ENCODE assay signal across 17 cellular contexts in the genomic region with DNA sequence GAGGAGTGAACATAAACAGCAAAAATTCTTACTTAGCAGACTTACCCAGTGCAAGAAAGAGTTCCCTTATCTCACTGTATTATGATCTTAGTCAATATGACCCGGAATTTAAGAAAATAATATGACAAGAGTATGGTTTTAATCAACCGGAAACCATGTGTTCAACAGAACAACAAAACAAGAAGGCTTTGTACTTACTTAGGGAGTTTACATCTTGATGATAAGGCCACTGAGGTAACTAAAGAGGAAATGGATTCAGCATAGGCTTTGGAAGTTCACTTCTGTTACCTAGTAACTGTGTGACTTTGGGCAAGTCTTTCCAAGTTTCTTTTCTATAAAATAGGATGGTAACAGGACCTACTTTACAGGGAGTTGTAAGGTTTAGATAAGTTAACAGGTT. TPM values are rescaled to one million over a fixed set of nuclear protein-coding genes. Genes with fewer than 3 reads are reported as not detected.
DNase-seq lines count a peak whose midpoint lies in the region; ATAC-seq and TF ChIP-seq lines count a peak whose summit lies in the region.
"Had no signal": no experiment of that assay in that cellular context is flagged by ENCODE, and none has a peak within 500 bp of the region (broad histone marks: within the 10 kb centered on the region; RNA-seq: fewer than 3 reads in every experiment).

No MANE protein-coding gene starts in this region.

- ATAC-seq in activated T-helper 17 cell treated with anti-CD3 and anti-CD28 coated beads, Interleukin-2, amount 50 U/mL, for 72 hours (replicated peaks) = peak; percentile 25
- ATAC-seq in GM18861 (IDR thresholded peaks at IDR 0.05; ENCODE audit: unreplicated experiment) = no peak
- ATAC-seq: stimulated activated naive B cell treated with anti-CD40 and anti-IgM and Interleukin-4, amounts not matched to agents 10 μg/mL and 1 μg/mL and 100 μg/mL, for 72 hours had no signal

- no peaks in the 10 kb centered on the region for H3K9me2 ChIP-seq in hepatocyte (replicated peaks; ENCODE audit: insufficient read depth)

- H3K9ac ChIP-seq in skeletal muscle tissue (ENCODE audit: low read depth in 1 of 3, low read length in 3 of 3) = no peak overlapping the region

- H3K9me3 Mint-ChIP-seq in CD4-positive, alpha-beta memory T cell = peaks cover 0 to 9% (median 4%) of the 10 kb centered on the region in 8 donors
- H3K9me3 Mint-ChIP-seq in activated T-helper 17 cell treated with anti-CD3 and anti-CD28 coated beads, Interleukin-2, amount 50 U/mL, for 72 hours = no peaks in the 10 kb centered on the region

- peaks cover 41% of the 10 kb centered on the region for H3K4me1 ChIP-seq in CD4-positive, alpha-beta memory T cell (ENCODE audit: insufficient read depth, low read length)
- H3K4me1 ChIP-seq in hepatocyte (ENCODE audit: insufficient read depth) (peaks cover 8% of the 10 kb centered on the region), skeletal muscle tissue (ENCODE audit: control insufficient read depth in 3 of 3, insufficient read depth in 3 of 3, low read length in 3 of 3) (peaks cover 4 to 18% (median 12%) of the 10 kb centered on the region in 3 donors)

- H3K4me2 ChIP-seq in hepatocyte = no peak overlapping the region

- H3K27ac Mint-ChIP-seq in CD4-positive, alpha-beta memory T cell = peak overlapping the region in 6 of 7 donors; percentile 4 to 70 (median 39)
- no peak overlapping the region for H3K27ac Mint-ChIP-seq in activated T-helper 17 cell treated with anti-CD3 and anti-CD28 coated beads, Interleukin-2, amount 50 U/mL, for 72 hours
- H3K27ac Mint-ChIP-seq: activated B cell treated with CpG ODN at 0.5 μM for 24 hours; stimulated activated naive B cell treated with anti-CD40 and anti-IgM and Interleukin-4, amounts not matched to agents 10 μg/mL and 1 μg/mL and 100 μg/mL, for 72 hours had no signal

- H3K27me3 Mint-ChIP-seq in CD4-positive, alpha-beta memory T cell = no peaks in the 10 kb centered on the region
- no peaks in the 10 kb centered on the region for H3K27me3 Mint-ChIP-seq in activated T-helper 17 cell treated with anti-CD3 and anti-CD28 coated beads, Interleukin-2, amount 50 U/mL, for 72 hours
- H3K27me3 Mint-ChIP-seq: activated B cell treated with CpG ODN at 0.5 μM for 24 hours; memory B cell; stimulated activated naive B cell treated with anti-CD40 and anti-IgM and Interleukin-4, amounts not matched to agents 10 μg/mL and 1 μg/mL and 100 μg/mL, for 72 hours had no signal

- no peaks in the 10 kb centered on the region for H3K27me3 ChIP-seq in CD4-positive, alpha-beta memory T cell (ENCODE audit: insufficient read depth, low read length)
- no peaks in the 10 kb centered on the region for H3K27me3 ChIP-seq in hepatocyte
- H3K27me3 ChIP-seq in skeletal muscle tissue (ENCODE audit: control insufficient read depth in 3 of 3, insufficient read depth in 3 of 3, low read length in 3 of 3) = no peaks in the 10 kb centered on the region
- H3K27me3 ChIP-seq: neutrophil had no signal

- H3K9me3 ChIP-seq in CD4-positive, alpha-beta memory T cell (ENCODE audit: control insufficient read depth in 1 of 2, low read length in 2 of 2) = no peaks in the 10 kb centered on the region
- H3K9me3 ChIP-seq in hepatocyte (ENCODE audit: low read depth) (no peaks in the 10 kb centered on the region), skeletal muscle tissue (ENCODE audit: control insufficient read depth in 3 of 3, low read length in 3 of 3) (no peaks in the 10 kb centered on the region)

- POLR2A ChIA-PET in CD4-positive, alpha-beta memory T cell (lab: Charles Lee; ENCODE audit: partially characterized antibody) = interaction anchor here (0.7 to 5.8 kb wide), 4 partner anchors 8 to 18 kb away, joined by 3 to 44 read pairs (median 4); partner anchors contain the start of gene FAS

- no peak overlapping the region for H3K27ac ChIP-seq in CD4-positive, alpha-beta memory T cell (ENCODE audit: low read depth, low read length)
- peak overlapping the region; percentile 36 for H3K27ac ChIP-seq in hepatocyte
- H3K27ac ChIP-seq in skeletal muscle tissue (ENCODE audit: low read depth, low read length) = peak overlapping the region; percentile 62

- H4K20me1 ChIP-seq in hepatocyte (ENCODE audit: insufficient read depth, poor library complexity, severe bottlenecking) = no peaks in the 10 kb centered on the region

- CTCF ChIA-PET in CD4-positive, alpha-beta memory T cell (lab: Charles Lee; ENCODE audit: partially characterized antibody) = interaction anchor here (1.2 to 3.5 kb wide), 5 partner anchors 46 to 147 kb away, joined by 3 to 11 read pairs (median 6); no protein-coding TSS in a partner anchor

- H3K36me3 Mint-ChIP-seq in CD4-positive, alpha-beta memory T cell = peaks cover 0 to 2% of the 10 kb centered on the region in 2 donors
- peaks cover 5% of the 10 kb centered on the region for H3K36me3 Mint-ChIP-seq in activated T-helper 17 cell treated with anti-CD3 and anti-CD28 coated beads, Interleukin-2, amount 50 U/mL, for 72 hours (ENCODE audit: low read depth)
- H3K36me3 Mint-ChIP-seq: memory B cell had no signal

- no peak overlapping the region for H3K4me3 ChIP-seq in CD4-positive, alpha-beta memory T cell (ENCODE audit: low read length in 2 of 2)
- H3K4me3 ChIP-seq in hepatocyte (no peak overlapping the region), skeletal muscle tissue (ENCODE audit: low read length in 3 of 3) (no peak overlapping the region)

- DNase-seq in CD4-positive, alpha-beta memory T cell = peak in 1 of 5 donors; percentile 26
- DNase-seq in hepatocyte (ENCODE audit: low spot score) = no peak
- no peak for DNase-seq in activated CD4-positive, alpha-beta T cell treated with anti-CD3 and anti-CD28 coated beads for 48 hours
- no peak for DNase-seq in inferior parietal cortex (ENCODE audit: extremely low spot score)
- no peak for DNase-seq in NCI-H526 treated with DMSO at 0.1 percent for 48 hours (lab: John Stamatoyannopoulos, UW)
- DNase-seq: activated B cell treated with CpG ODN at 0.5 μM for 24 hours; activated effector memory CD4-positive, alpha-beta T cell treated with anti-CD3 and anti-CD28 coated beads, Interleukin-2, amount 50 U/mL, for 16 hours; aorta; GF-D8; NCI-H2029; NCI-H510A; stimulated activated naive B cell treated with anti-CD40 and anti-IgM and Interleukin-4, amounts not matched to agents 10 μg/mL and 1 μg/mL and 100 μg/mL, for 72 hours had no signal

- no peaks in the 10 kb centered on the region for H3K79me2 ChIP-seq in hepatocyte

- WGBS in hepatocyte (ENCODE audit: low lambda C conversion rate, missing lambda C conversion rate) = 18% methylated on average over 2 of the region's 2 CpGs

- no peak overlapping the region for H2AFZ ChIP-seq in hepatocyte

- no peaks in the 10 kb centered on the region for H3K36me3 ChIP-seq in CD4-positive, alpha-beta memory T cell (ENCODE audit: insufficient read depth, low read length)
- H3K36me3 ChIP-seq in hepatocyte (replicated peaks; ENCODE audit: insufficient read depth, low read depth) = no peaks in the 10 kb centered on the region
- no peaks in the 10 kb centered on the region for H3K36me3 ChIP-seq in skeletal muscle tissue (ENCODE audit: control insufficient read depth in 3 of 3, insufficient read depth in 3 of 3, low read length in 3 of 3)
- H3K36me3 ChIP-seq: neutrophil had no signal

- intact Hi-C loops in CD4-positive, alpha-beta memory T cell (cut with micrococcal nuclease) = no loop called here

- peaks cover 32 to 47% (median 40%) of the 10 kb centered on the region in 4 donors for H3K4me1 Mint-ChIP-seq in CD4-positive, alpha-beta memory T cell
- H3K4me1 Mint-ChIP-seq in activated T-helper 17 cell treated with anti-CD3 and anti-CD28 coated beads, Interleukin-2, amount 50 U/mL, for 72 hours = peaks cover 36% of the 10 kb centered on the region

- TF ChIP-seq CTCF in hepatocyte (IDR thresholded peaks at IDR 0.05; ENCODE audit: poor library complexity) = no peak

- H3K4me3 Mint-ChIP-seq in CD4-positive, alpha-beta memory T cell = peak overlapping the region in 3 of 8 donors; percentile 19 to 29 (median 26)
- no peak overlapping the region for H3K4me3 Mint-ChIP-seq in activated T-helper 17 cell treated with anti-CD3 and anti-CD28 coated beads, Interleukin-2, amount 50 U/mL, for 72 hours
- H3K4me3 Mint-ChIP-seq: activated B cell treated with CpG ODN at 0.5 μM for 24 hours; memory B cell; stimulated activated naive B cell treated with anti-CD40 and anti-IgM and Interleukin-4, amounts not matched to agents 10 μg/mL and 1 μg/mL and 100 μg/mL, for 72 hours had no signal

RNA-seq across cellular contexts. Expression of gene FAS, which starts 7.4 kb away (rescaled TPM):
- 10 to 100 TPM; 42.4 to 44.2 TPM for total RNA-seq in CD4-positive, alpha-beta memory T cell
- polyA plus RNA-seq in CD4-positive, alpha-beta memory T cell = 10 to 100 TPM; 50.6 to 80.6 TPM
- 100 to 1,000 TPM; 105 to 121 TPM for total RNA-seq in activated T-helper 17 cell treated with anti-CD3 and anti-CD28 coated beads, Interleukin-2, amount 50 U/mL, for 72 hours
- total RNA-seq in hepatocyte (13.9 and 14.1 TPM in 2 replicates), skeletal muscle tissue (8.4 TPM)
- 7.3 and 8.0 TPM in 2 replicates for polyA plus RNA-seq in hepatocyte

RNA-seq across cellular contexts. Expression of gene ACTA2, which starts 30.6 kb away (rescaled TPM):
- total RNA-seq in CD4-positive, alpha-beta memory T cell = 10 to 100 TPM in 1 of 2 experiments, 1 to 10 TPM in 1; 9.1 to 13.2 TPM
- 10 to 100 TPM; 10.6 to 12.5 TPM for polyA plus RNA-seq in CD4-positive, alpha-beta memory T cell
- total RNA-seq in activated T-helper 17 cell treated with anti-CD3 and anti-CD28 coated beads, Interleukin-2, amount 50 U/mL, for 72 hours = 10 to 100 TPM; 14.6 to 29.6 TPM
- total RNA-seq in hepatocyte (218 and 231 TPM in 2 replicates), skeletal muscle tissue (314 TPM)
- 207 and 251 TPM in 2 replicates for polyA plus RNA-seq in hepatocyte
